Comparison of ENCODE assay signal across 21 cellular contexts in the genomic region with DNA sequence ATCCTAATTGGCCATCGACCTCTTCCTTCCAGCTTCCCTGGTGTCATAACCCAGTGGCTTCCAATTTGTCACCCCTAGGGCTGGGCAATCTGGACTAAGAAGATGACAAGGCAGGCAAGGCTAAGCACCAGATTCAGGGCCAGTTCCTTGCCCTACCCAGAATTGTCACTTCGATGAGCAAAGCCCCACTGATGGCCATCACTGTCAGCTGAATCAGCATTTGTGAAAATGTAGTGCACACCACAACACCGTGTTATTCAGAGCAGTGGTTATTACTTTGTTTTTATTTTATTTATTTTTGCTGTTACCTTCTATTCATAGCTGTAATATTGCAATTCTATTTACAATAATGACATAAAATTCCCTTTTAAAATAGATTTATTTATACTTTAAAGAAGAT. TPM values are rescaled to one million over a fixed set of nuclear protein-coding genes. Genes with fewer than 3 reads are reported as not detected.
DNase-seq lines count a peak whose midpoint lies in the region; ATAC-seq, FAIRE-seq and TF ChIP-seq lines count a peak whose summit lies in the region.
"Had no signal": no experiment of that assay in that cellular context is flagged by ENCODE, and none has a peak within 500 bp of the region (broad histone marks: within the 10 kb centered on the region; RNA-seq: fewer than 3 reads in every experiment).

No MANE protein-coding gene starts in this region.

- WGBS in HepG2 (ENCODE audit: low lambda C conversion rate), result 3% methylated on average over 3 of the region's 3 CpGs
- WGBS in right lobe of liver (ENCODE audit: insufficient coverage, low coverage, low lambda C conversion rate, missing lambda C conversion rate), result 51% methylated on average over 3 of the region's 3 CpGs
- 79% methylated on average over 2 of the region's 3 CpGs for WGBS in mesenchymal stem cell
- WGBS in testis, 2 donors, result 83 to 89% methylated on average over 3 of the region's 3 CpGs
- WGBS in heart right ventricle, 2 donors, result 53 to 61% methylated on average over 3 of the region's 3 CpGs

- H3K9ac ChIP-seq in HepG2 (ENCODE audit: insufficient read depth, low read depth, low read length) (no peak overlapping the region), mesenchymal stem cell (ENCODE audit: low read length) (peak overlapping the region; percentile 19)
- H3K9ac ChIP-seq: BLaER1 had no signal

- POLR2A ChIA-PET in HepG2 (lab: Yijun Ruan, JAX), result no interaction called here

- no peak overlapping the region for H4K91ac ChIP-seq in mesenchymal stem cell (ENCODE audit: low read length)

- H3K4me1 ChIP-seq in HepG2 (ENCODE audit: insufficient read depth, low read length) (no peaks in the 10 kb centered on the region), right lobe of liver (no peaks in the 10 kb centered on the region), mesenchymal stem cell (ENCODE audit: control insufficient read depth, insufficient read depth, low read depth, low read length) (no peaks in the 10 kb centered on the region), vagina (peaks cover 39% of the 10 kb centered on the region), testis (no peaks in the 10 kb centered on the region), heart right ventricle (no peaks in the 10 kb centered on the region)
- H3K4me1 ChIP-seq: BLaER1 had no signal

- in situ Hi-C loops in HepG2 (cut with HindIII; ENCODE audit: extremely low pct_ligation_motif_present, low pct_unique_long_range_greater_than_20kb), result no loop called here

- intact Hi-C loops in HepG2 (cut with micrococcal nuclease; ENCODE audit: unreplicated experiment) (no loop called here), right lobe of liver (cut with DNase I) (no loop called here), sciatic nerve (cut with DNase I) (no loop called here), vagina (cut with DNase I) (no loop called here), testis (cut with DNase I; ENCODE audit: low total_unique reads) (no loop called here), heart right ventricle (cut with DNase I) (no loop called here)

- no peak overlapping the region for H2BK12ac ChIP-seq in mesenchymal stem cell (ENCODE audit: low read length in 2 of 2)

- TF ChIP-seq CTCF in HepG2 (CRISPR knock-in tag; IDR thresholded peaks at IDR 0.05) (no peak), right lobe of liver (IDR thresholded peaks at IDR 0.05) (no peak), vagina (IDR thresholded peaks at IDR 0.05) (no peak), testis (IDR thresholded peaks at IDR 0.05) (no peak), heart right ventricle (IDR thresholded peaks at IDR 0.05) (no peak)

- TF ChIP-seq EP300 in HepG2 (IDR thresholded peaks at IDR 0.05; ENCODE audit: low read depth in 2 of 2, low read length in 2 of 2) (no peak), HepG2 (CRISPR knock-in tag; IDR thresholded peaks at IDR 0.05; ENCODE audit: borderline replicate concordance) (no peak)

- H3K27ac ChIP-seq in HepG2 (ENCODE audit: extremely low read length, insufficient read depth, low read length), result no peak overlapping the region
- no peak overlapping the region for H3K27ac ChIP-seq in right lobe of liver
- H3K27ac ChIP-seq in mesenchymal stem cell (ENCODE audit: low read length, poor library complexity, severe bottlenecking), result no peak overlapping the region
- peak overlapping the region; percentile 9 for H3K27ac ChIP-seq in vagina
- no peak overlapping the region for H3K27ac ChIP-seq in testis
- no peak overlapping the region for H3K27ac ChIP-seq in heart right ventricle
- H3K27ac ChIP-seq: 22Rv1, BLaER1 had no signal

- no peak overlapping the region for H3K18ac ChIP-seq in mesenchymal stem cell (ENCODE audit: low read depth in 1 of 2, low read length in 2 of 2)

- no peaks in the 10 kb centered on the region for H4K20me1 ChIP-seq in HepG2 (ENCODE audit: insufficient read depth, low read length)
- H4K20me1 ChIP-seq: BLaER1 had no signal

- H3K9me3 ChIP-seq in HepG2 (ENCODE audit: low read length) (no peaks in the 10 kb centered on the region), right lobe of liver (no peaks in the 10 kb centered on the region), mesenchymal stem cell (ENCODE audit: control insufficient read depth, low read length) (no peaks in the 10 kb centered on the region), vagina (no peaks in the 10 kb centered on the region), testis (no peaks in the 10 kb centered on the region), heart right ventricle (no peaks in the 10 kb centered on the region)
- H3K9me3 ChIP-seq: BLaER1 had no signal

- no peaks in the 10 kb centered on the region for H3K79me2 ChIP-seq in HepG2 (ENCODE audit: insufficient read depth, low read length)

- H4K8ac ChIP-seq in mesenchymal stem cell (ENCODE audit: low read length), result no peak overlapping the region

- no peak overlapping the region for H2BK15ac ChIP-seq in mesenchymal stem cell (ENCODE audit: low read depth, poor library complexity, severe bottlenecking)

- H2BK5ac ChIP-seq in mesenchymal stem cell (ENCODE audit: low read depth, low read length, poor library complexity, severe bottlenecking), result no peak overlapping the region

- H2AFZ ChIP-seq in HepG2 (ENCODE audit: low read length) (no peak overlapping the region), mesenchymal stem cell (ENCODE audit: low read depth, low read length) (no peak overlapping the region)

- no peak overlapping the region for H2AK5ac ChIP-seq in mesenchymal stem cell (ENCODE audit: low read length, severe bottlenecking)

- FAIRE-seq in HepG2 (lab: Jason Lieb, UNC), result no peak
- FAIRE-seq: GM12878 had no signal

- no peak for TF ChIP-seq RAD21 in HepG2 (CRISPR knock-in tag; IDR thresholded peaks at IDR 0.05)

- H3K4me2 ChIP-seq in HepG2 (ENCODE audit: low read depth, low read length), result no peak overlapping the region
- H3K4me2 ChIP-seq in mesenchymal stem cell (ENCODE audit: low read length, poor library complexity, severe bottlenecking), result no peak overlapping the region
- H3K4me2 ChIP-seq: BLaER1 had no signal

- H2BK120ac ChIP-seq in mesenchymal stem cell (ENCODE audit: low read depth, low read length), result no peak overlapping the region

- no peak overlapping the region for H3K14ac ChIP-seq in mesenchymal stem cell (ENCODE audit: low read length in 2 of 2)

- H3K36me3 ChIP-seq in HepG2 (replicated peaks in 1 of 2; ENCODE audit: control insufficient read depth in 1 of 2, insufficient read depth in 2 of 2, low read length in 2 of 2) (no peaks in the 10 kb centered on the region), right lobe of liver (no peaks in the 10 kb centered on the region), mesenchymal stem cell (ENCODE audit: control insufficient read depth in 1 of 2, insufficient read depth in 2 of 2, low read depth in 1 of 2, low read length in 2 of 2) (no peaks in the 10 kb centered on the region), vagina (no peaks in the 10 kb centered on the region), testis (ENCODE audit: low read depth, missing control alignments) (no peaks in the 10 kb centered on the region), heart right ventricle (no peaks in the 10 kb centered on the region)
- H3K36me3 ChIP-seq: BLaER1 had no signal

- no TSS peak for BruUV-seq in HepG2 (replicated peaks; lab: Mats Ljungman, UMichigan)

- TF ChIP-seq POLR2A in HepG2 (IDR thresholded peaks at IDR 0.05; ENCODE audit: insufficient read depth in 1 of 2, low read depth in 2 of 2, low read length in 2 of 2) (no peak), right lobe of liver (IDR thresholded peaks at IDR 0.05) (no peak), vagina (IDR thresholded peaks at IDR 0.05) (no peak), testis (IDR thresholded peaks at IDR 0.05) (no peak)

- CTCF ChIA-PET in HepG2 (lab: Yijun Ruan, JAX; ENCODE audit: low intra/inter-chr PET ratio, low total read pairs), result no interaction called here

- H3K4me3 ChIP-seq in HepG2 (replicated peaks in 1 of 3; ENCODE audit: insufficient read depth in 1 of 3, low read depth in 2 of 3, low read length in 3 of 3) (no peak overlapping the region), right lobe of liver (no peak overlapping the region), mesenchymal stem cell (ENCODE audit: insufficient read depth in 1 of 2, low read depth in 1 of 2, low read length in 2 of 2) (peak overlapping the region in 1 of 2 experiments; percentile 38), vagina (no peak overlapping the region), testis (no peak overlapping the region), heart right ventricle (no peak overlapping the region)
- H3K4me3 ChIP-seq: BLaER1, GM12878 had no signal

- no peak overlapping the region for H3K4ac ChIP-seq in mesenchymal stem cell (ENCODE audit: low read depth in 1 of 2, low read length in 2 of 2)

- no peak overlapping the region for H3K23ac ChIP-seq in mesenchymal stem cell (ENCODE audit: low read length in 2 of 2)

- DNase-seq in HepG2 (ENCODE audit: low spot score), result no peak
- no peak for DNase-seq in right lobe of liver
- no peak for DNase-seq in mesenchymal stem cell
- no peak for DNase-seq in sciatic nerve (ENCODE audit: low spot score)
- DNase-seq in vagina (ENCODE audit: extremely low spot score in 2 of 2), result no peak
- DNase-seq in testis, result no peak
- no peak for DNase-seq in heart right ventricle
- DNase-seq: CD4-positive, alpha-beta memory T cell; COR-L47; DMS 273 treated with DMSO at 0.1 percent for 48 hours; DMS53; DND-41; EL; H7; HFFc6 had no signal

- no peak for ATAC-seq in HepG2
- ATAC-seq in right lobe of liver, result no peak
- peak; percentile 30 for ATAC-seq in sciatic nerve
- ATAC-seq in HG02981 (IDR thresholded peaks at IDR 0.05; ENCODE audit: unreplicated experiment), result no peak
- ATAC-seq in heart right ventricle, result no peak
- ATAC-seq: GM12878, HCT116 had no signal

- H3K27me3 ChIP-seq in HepG2 (ENCODE audit: control insufficient read depth in 1 of 2, insufficient read depth in 2 of 2, low read length in 2 of 2) (peaks cover 0 to 20% of the 10 kb centered on the region in 2 experiments; a peak in 3 of 5 replicates), right lobe of liver (no peaks in the 10 kb centered on the region), mesenchymal stem cell (ENCODE audit: control insufficient read depth in 1 of 2, insufficient read depth in 1 of 2, low read length in 2 of 2) (no peaks in the 10 kb centered on the region), vagina (no peaks in the 10 kb centered on the region), testis (no peaks in the 10 kb centered on the region), heart right ventricle (peaks cover 0 to 15% (median 3%) of the 10 kb centered on the region in 7 donors)
- H3K27me3 ChIP-seq: BLaER1 had no signal

- H3K79me1 ChIP-seq in mesenchymal stem cell (replicated peaks; ENCODE audit: low read length, poor library complexity, severe bottlenecking), result no peaks in the 10 kb centered on the region

RNA-seq across cellular contexts. Expression of a gene that starts 47.6 kb away (rescaled TPM):
- total RNA-seq in HepG2 (2016; rRNA removed; fragmentation: Illumina TruSeq; extraction: Trizol), result 4.5 and 6.0 TPM in 2 replicates
- total RNA-seq in HepG2 (2016; cell fraction: cytosol; rRNA removed; fragmentation: Illumina TruSeq; extraction: Trizol; ENCODE audit: low read depth), result 0.88 and 1.3 TPM in 2 replicates
- total RNA-seq in HepG2 (2016; cell fraction: insoluble cytoplasmic fraction; rRNA removed; fragmentation: Illumina TruSeq; extraction: Trizol), result 4.4 and 6.6 TPM in 2 replicates
- 2.1 and 4.3 TPM in 2 replicates for total RNA-seq in HepG2 (2016; cell fraction: membrane; rRNA removed; fragmentation: Illumina TruSeq; extraction: Trizol)
- 11.1 and 12.8 TPM in 2 replicates for total RNA-seq in HepG2 (2016; cell fraction: nucleus; rRNA removed; fragmentation: Illumina TruSeq; extraction: Trizol)
- polyA plus RNA-seq in HepG2 (2011; rRNA removed), result 2.6 and 3.8 TPM in 2 replicates
- 1.2 and 2.1 TPM in 2 replicates for polyA plus RNA-seq in HepG2 (2011; cell fraction: cytosol; rRNA removed)
- 3.6 and 3.7 TPM in 2 replicates for polyA plus RNA-seq in HepG2 (2011; cell fraction: nucleus; rRNA removed)
- polyA plus RNA-seq in HepG2 (2012), result 1.7 and 2.9 TPM in 2 replicates
- polyA plus RNA-seq in HepG2 (2016; cell fraction: cytosol; fragmentation: Illumina TruSeq; extraction: Trizol; ENCODE audit: low read depth), result 0.16 and 0.49 TPM in 2 replicates
- 4.1 and 4.2 TPM in 2 replicates for polyA plus RNA-seq in HepG2 (2016; cell fraction: insoluble cytoplasmic fraction; fragmentation: Illumina TruSeq; extraction: Trizol; ENCODE audit: low read depth)
- polyA plus RNA-seq in HepG2 (2016; cell fraction: membrane; fragmentation: Illumina TruSeq; extraction: Trizol; ENCODE audit: low read depth), result 1.0 and 1.1 TPM in 2 replicates
- 4.8 and 9.7 TPM in 2 replicates for polyA plus RNA-seq in HepG2 (2016; cell fraction: nucleus; fragmentation: Illumina TruSeq; extraction: Trizol; ENCODE audit: insufficient read depth, low read depth)
- polyA minus RNA-seq in HepG2 (2011; rRNA and poly(A)+ RNA removed; ENCODE audit: low replicate concordance), result 6.9 and 19.7 TPM in 2 replicates
- polyA minus RNA-seq in HepG2 (2011; cell fraction: cytosol; rRNA and poly(A)+ RNA removed), result 4.3 and 5.7 TPM in 2 replicates
- 19.1 and 25.4 TPM in 2 replicates for polyA minus RNA-seq in HepG2 (2011; cell fraction: nucleus; rRNA and poly(A)+ RNA removed)
- total RNA-seq in right lobe of liver, result 1 to 10 TPM; 3.1 to 8.8 (median 4.2) TPM
- 24.4 TPM for polyA plus RNA-seq in mesenchymal stem cell (2013, experiment 1 of 2)
- 23.5 TPM for polyA plus RNA-seq in mesenchymal stem cell (2013, experiment 2 of 2)
- 18.0 TPM for total RNA-seq in sciatic nerve
- total RNA-seq in vagina, result 80.5 TPM
- 10 to 100 TPM; 10.8 to 13.8 TPM for total RNA-seq in testis
- 13.5 TPM for polyA plus RNA-seq in testis (ENCODE audit: insufficient read depth, low read depth, low replicate concordance)
- 10 to 100 TPM; 24.8 to 63.8 (median 38.6) TPM for total RNA-seq in heart right ventricle
- polyA plus RNA-seq in heart right ventricle, result 10 to 100 TPM; 28.5 to 44.9 TPM
- total RNA-seq: CD4-positive, alpha-beta memory T cell; G401 had no signal
- polyA plus RNA-seq: CD4-positive, alpha-beta memory T cell had no signal
